1 cellular context compared by ENCODE assay signal in genomic region chr17:63549289-63549945, GRCh38.
TF ChIP-seq lines count a peak whose summit lies in the region.

No MANE protein-coding gene starts in this region.

TF ChIP-seq in HepG2, 621 proteins besides CTCF, POLR2A, EP300 and RAD21 (continues in another document):
- peak; percentile 75; the same call in 1 of the 2 replicates for TF ChIP-seq E2F2 (CRISPR knock-in tag; IDR thresholded peaks at IDR 0.05; ENCODE audit: borderline replicate concordance)
- TF ChIP-seq HMG20A (CRISPR knock-in tag; IDR thresholded peaks at IDR 0.05; ENCODE audit: borderline replicate concordance), result no peak
- TF ChIP-seq LBX2 (CRISPR knock-in tag; IDR thresholded peaks at IDR 0.05; ENCODE audit: borderline replicate concordance), result no peak
- 0 out of 2 replicates have a peak, but pooled peaks have one; percentile 13 for TF ChIP-seq ZNF143 (CRISPR knock-in tag; IDR thresholded peaks at IDR 0.05)
- no peak for TF ChIP-seq NBN (conservative IDR thresholded peaks at IDR 0.05)
- TF ChIP-seq JUND (CRISPR knock-in tag; IDR thresholded peaks at IDR 0.05), result peak; percentile 64
- peak; percentile 96 for TF ChIP-seq EED (CRISPR knock-in tag; IDR thresholded peaks at IDR 0.05)
- TF ChIP-seq ZNF652 (CRISPR knock-in tag; IDR thresholded peaks at IDR 0.05; ENCODE audit: borderline replicate concordance, low read depth), result 0 out of 2 replicates have a peak, but pooled peaks have one; percentile 33
- 0 out of 2 replicates have a peak, but pooled peaks have one; percentile 7 for TF ChIP-seq MTA3 (CRISPR knock-in tag; IDR thresholded peaks at IDR 0.05)
- peak; percentile 19; the same call in 1 of the 2 replicates for TF ChIP-seq ZNF598 (CRISPR knock-in tag; IDR thresholded peaks at IDR 0.05; ENCODE audit: borderline replicate concordance)
- TF ChIP-seq NFE2L1 (CRISPR knock-in tag; IDR thresholded peaks at IDR 0.05; ENCODE audit: borderline replicate concordance), result 0 out of 2 replicates have a peak, but pooled peaks have one; percentile 35
- no peak for TF ChIP-seq CBX5 (CRISPR knock-in tag; IDR thresholded peaks at IDR 0.05; ENCODE audit: borderline replicate concordance)
- peak; percentile 89; the same call in 1 of the 2 replicates for TF ChIP-seq ZIK1 (CRISPR knock-in tag; IDR thresholded peaks at IDR 0.05; ENCODE audit: borderline replicate concordance, low read depth)
- TF ChIP-seq THYN1 (CRISPR knock-in tag; IDR thresholded peaks at IDR 0.05; ENCODE audit: borderline replicate concordance, low read depth), result peak; percentile 57; the same call in 1 of the 2 replicates
- 0 out of 2 replicates have a peak, but pooled peaks have one; percentile 20 for TF ChIP-seq ZMYM2 (CRISPR knock-in tag; IDR thresholded peaks at IDR 0.05)
- TF ChIP-seq E2F5 (CRISPR knock-in tag; conservative IDR thresholded peaks at IDR 0.05), result peak; percentile 59; the same call in 1 of the 2 replicates
- no peak for TF ChIP-seq DDIT3 (CRISPR knock-in tag; IDR thresholded peaks at IDR 0.05)
- peak; percentile 77; the same call in 1 of the 2 replicates for TF ChIP-seq CREBL2 (CRISPR knock-in tag; IDR thresholded peaks at IDR 0.05; ENCODE audit: borderline replicate concordance)
- TF ChIP-seq FOXK1 (CRISPR knock-in tag; IDR thresholded peaks at IDR 0.05; ENCODE audit: borderline replicate concordance, low read depth), result no peak
- TF ChIP-seq ZNF570 (CRISPR knock-in tag; IDR thresholded peaks at IDR 0.05; ENCODE audit: borderline replicate concordance), result no peak
- no peak for TF ChIP-seq PREB (CRISPR knock-in tag; IDR thresholded peaks at IDR 0.05)
- no peak for TF ChIP-seq ZNF572 (CRISPR knock-in tag; IDR thresholded peaks at IDR 0.05)
- no peak for TF ChIP-seq FOXA1 (IDR thresholded peaks at IDR 0.05)
- peak; percentile 3; the same call in 1 of the 2 replicates for TF ChIP-seq FOXA1 (CRISPR knock-in tag; IDR thresholded peaks at IDR 0.05)
- TF ChIP-seq SMARCE1 (IDR thresholded peaks at IDR 0.05; ENCODE audit: borderline replicate concordance), result no peak
- TF ChIP-seq ASH2L (IDR thresholded peaks at IDR 0.05; ENCODE audit: insufficient read length, low read depth, low read length), result no peak
- 0 out of 2 replicates have a peak, but pooled peaks have one; percentile 22 for TF ChIP-seq CC2D1A (CRISPR knock-in tag; IDR thresholded peaks at IDR 0.05)
- 0 out of 2 replicates have a peak, but pooled peaks have one; percentile 11 for TF ChIP-seq ZNF605 (CRISPR knock-in tag; IDR thresholded peaks at IDR 0.05)
- TF ChIP-seq ZNF276 (CRISPR knock-in tag; IDR thresholded peaks at IDR 0.05; ENCODE audit: low read depth), result peak; percentile 18; the same call in 1 of the 2 replicates
- no peak for TF ChIP-seq ZNF597 (CRISPR knock-in tag; IDR thresholded peaks at IDR 0.05)
- TF ChIP-seq ZNF563 (CRISPR knock-in tag; IDR thresholded peaks at IDR 0.05), result peak; percentile 48; the same call in 1 of the 2 replicates
- TF ChIP-seq ZNF678 (CRISPR knock-in tag; IDR thresholded peaks at IDR 0.05), result peak; percentile 78; the same call in 1 of the 2 replicates
- TF ChIP-seq LRRFIP1 (CRISPR knock-in tag; conservative IDR thresholded peaks at IDR 0.05), result 0 out of 2 replicates have a peak, but pooled peaks have one; percentile 38
- no peak for TF ChIP-seq HNF4A (CRISPR knock-in tag; IDR thresholded peaks at IDR 0.05)
- peak; percentile 65; the same call in 1 of the 2 replicates for TF ChIP-seq GLI4 (CRISPR knock-in tag; IDR thresholded peaks at IDR 0.05; ENCODE audit: borderline replicate concordance)
- TF ChIP-seq ZNF44 (CRISPR knock-in tag; IDR thresholded peaks at IDR 0.05), result 0 out of 2 replicates have a peak, but pooled peaks have one; percentile 91
- TF ChIP-seq ZNF136 (CRISPR knock-in tag; IDR thresholded peaks at IDR 0.05; ENCODE audit: low read depth), result 0 out of 2 replicates have a peak, but pooled peaks have one; percentile 71
- peak; percentile 48; the same call in 1 of the 2 replicates for TF ChIP-seq TFDP2 (CRISPR knock-in tag; IDR thresholded peaks at IDR 0.05)
- 0 out of 2 replicates have a peak, but pooled peaks have one; percentile 63 for TF ChIP-seq ZNF747 (CRISPR knock-in tag; IDR thresholded peaks at IDR 0.05; ENCODE audit: borderline replicate concordance)
- TF ChIP-seq ZNF746 (CRISPR knock-in tag; IDR thresholded peaks at IDR 0.05), result 0 out of 2 replicates have a peak, but pooled peaks have one; percentile 9
- peak; percentile 37 for TF ChIP-seq AGO2 (optimal IDR thresholded peaks at IDR 0.05; ENCODE audit: low read depth, low read length)
- TF ChIP-seq ZNF512 (CRISPR knock-in tag; IDR thresholded peaks at IDR 0.05), result 0 out of 2 replicates have a peak, but pooled peaks have one; percentile 28
- TF ChIP-seq SNAPC4 (CRISPR knock-in tag; IDR thresholded peaks at IDR 0.05), result no peak
